Comparison of ENCODE assay signal across 24 cellular contexts in genomic region chr1:183952101-183952500, GRCh38.
"Had no signal": no experiment of that assay in that cellular context is flagged by ENCODE, and none has a peak within 500 bp of the region (broad histone marks: within the 10 kb centered on the region; RNA-seq: fewer than 3 reads in every experiment).

No MANE protein-coding gene starts in this region.

- ATAC-seq: activated CD4-positive, alpha-beta T cell treated with anti-CD3 and anti-CD28 coated beads for 36 hours; effector memory CD8-positive, alpha-beta T cell; naive thymus-derived CD8-positive, alpha-beta T cell; sciatic nerve; upper lobe of right lung had no signal

- H3K4me2 ChIP-seq: neural progenitor cell, smooth muscle cell had no signal

- H2AFZ ChIP-seq: neural progenitor cell had no signal

- H3K4me3 ChIP-seq: cardiac muscle cell, esophagus squamous epithelium, heart left ventricle, neural progenitor cell, smooth muscle cell, thyroid gland, upper lobe of right lung had no signal

- DNase-seq: activated B cell treated with CpG ODN at 0.5 μM for 24 hours; activated CD4-positive, alpha-beta T cell treated with anti-CD3 and anti-CD28 coated beads for 36 hours; activated CD4-positive, alpha-beta T cell treated with anti-CD3 and anti-CD28 coated beads, Interleukin-2, amount 50 U/mL, for 48 hours; activated CD8-positive, alpha-beta memory T cell treated with anti-CD3 and anti-CD28 coated beads, Interleukin-2, amount 50 U/mL, for 48 hours; activated effector memory CD4-positive, alpha-beta T cell treated with Interleukin-2 at 50 U/mL for 16 hours; activated naive CD4-positive, alpha-beta T cell treated with anti-CD3 and anti-CD28 coated beads for 36 hours; activated T-cell treated with anti-CD3 and anti-CD28 coated beads, Interleukin-2, amount 50 U/mL, for 48 hours; amygdala; effector memory CD8-positive, alpha-beta T cell; esophagus squamous epithelium; heart left ventricle; islet precursor cell; naive thymus-derived CD8-positive, alpha-beta T cell; posterior cingulate gyrus; stimulated activated CD4-positive, alpha-beta T cell treated with anti-CD3 and anti-CD28 coated beads, Interleukin-2, amount 100 ng/mL, for 48 hours; stimulated activated CD8-positive, alpha-beta memory T cell treated with anti-CD3 and anti-CD28 coated beads, Interleukin-4, amount 100 ng/mL, for 48 hours; stimulated activated naive CD4-positive, alpha-beta T cell treated with Interleukin-2 at 50 U/mL for 16 hours; T1000; thyroid gland; upper lobe of right lung had no signal

- H3K27me3 ChIP-seq: cardiac muscle cell, esophagus squamous epithelium, heart left ventricle, neural progenitor cell, thyroid gland, upper lobe of right lung had no signal

- H3K9ac ChIP-seq: neural progenitor cell had no signal

- H3K9me3 ChIP-seq: esophagus squamous epithelium, thyroid gland, upper lobe of right lung had no signal

- H3K4me1 ChIP-seq: esophagus squamous epithelium had no signal

- H3K27ac ChIP-seq: cardiac muscle cell, esophagus squamous epithelium, neural progenitor cell, thyroid gland, upper lobe of right lung had no signal

- H3K36me3 ChIP-seq: cardiac muscle cell, esophagus squamous epithelium, thyroid gland, upper lobe of right lung had no signal
